ENCODE assay signal across 11 cellular contexts in the genomic region with DNA sequence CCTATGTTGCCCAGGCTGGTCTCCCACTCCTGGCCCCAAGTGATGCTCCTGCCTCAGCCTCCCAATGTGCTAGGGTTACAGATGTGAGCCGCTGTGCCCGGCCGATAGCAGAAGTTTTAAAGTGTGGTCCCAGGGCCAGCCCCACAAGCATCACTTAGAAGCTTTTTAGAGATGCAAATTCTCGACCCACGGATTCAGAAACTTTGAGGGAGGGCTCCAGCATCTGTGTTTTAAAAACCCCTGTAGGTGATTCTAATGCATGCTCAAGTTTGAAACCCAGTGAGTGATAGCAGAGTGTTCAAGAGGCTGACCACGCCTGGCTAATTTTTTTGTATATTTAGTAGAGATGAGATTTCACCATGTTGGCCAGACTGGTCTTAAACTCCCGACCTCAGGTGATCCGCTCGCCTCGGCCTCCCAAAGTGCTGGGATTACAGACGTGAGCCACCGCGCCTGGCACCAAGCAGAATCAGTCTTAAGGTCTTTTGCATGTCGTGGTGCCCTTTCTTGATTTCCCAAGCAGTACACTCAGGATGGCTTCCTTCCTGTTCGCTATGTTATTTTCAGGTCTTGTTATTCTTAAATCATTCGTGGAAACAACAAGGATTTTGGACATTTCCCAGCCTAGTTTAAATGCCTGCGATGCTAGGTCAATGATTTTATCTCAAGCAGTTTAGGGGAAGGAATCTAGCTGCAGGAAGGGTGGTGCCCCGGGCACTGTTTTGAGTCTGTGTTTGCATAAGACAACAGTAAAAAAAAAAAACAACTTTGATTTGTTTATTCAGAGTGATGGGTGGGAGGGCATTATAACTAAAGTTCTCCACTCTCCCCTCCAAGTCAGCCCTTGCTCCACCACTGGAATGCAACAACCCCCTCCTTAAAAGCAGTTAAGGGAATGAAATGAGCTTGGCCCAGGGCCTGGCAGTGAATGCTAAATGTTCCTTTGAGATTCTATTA. TPM values are rescaled to one million over a fixed set of nuclear protein-coding genes. Genes with fewer than 3 reads are reported as not detected.
DNase-seq lines count a peak whose midpoint lies in the region; ATAC-seq, FAIRE-seq and TF ChIP-seq lines count a peak whose summit lies in the region.
"Had no signal": no experiment of that assay in that cellular context is flagged by ENCODE, and none has a peak within 500 bp of the region (broad histone marks: within the 10 kb centered on the region; RNA-seq: fewer than 3 reads in every experiment).

No MANE protein-coding gene starts in this region.

- DNase-seq in GM12891 (ENCODE audit: insufficient read length, low spot score) (no peak), T-cell (no peak), glomerular endothelial cell (ENCODE audit: extremely low read depth, low read depth, low spot score) (peak; percentile 87), gastrocnemius medialis (no peak), RPMI8226 (no peak), 8988T (no peak)
- DNase-seq: NCI-H2171 had no signal

- no peaks in the 10 kb centered on the region for H3K9me3 Mint-ChIP-seq in T-cell
- H3K9me3 Mint-ChIP-seq: activated T-helper 2 cell treated with anti-CD3 and anti-CD28 coated beads, Interferon-gamma antibody, Interleukin-2, Interleukin-4, amounts not matched to agents 10 μg/mL and 5 μg/mL and 100 μg/mL, durations not matched to agents 14 hours and 24 hours and 36 hours; stimulated activated naive CD8-positive, alpha-beta T cell treated with anti-CD3 and anti-CD28 coated beads, Interleukin-15, Interleukin-2, amounts not matched to agents 100 ng/mL and 50 ng/mL, for 24 hours had no signal

- peaks cover 0 to 8% of the 10 kb centered on the region in 2 donors for H3K4me1 ChIP-seq in gastrocnemius medialis

- in situ Hi-C loops in gastrocnemius medialis (cut with MboI; ENCODE audit: low sequenced_read_pairs in 4 of 4): no loop called here

- H3K4me1 Mint-ChIP-seq in T-cell: peaks cover 31 to 35% (median 34%) of the 10 kb centered on the region in 3 donors

- H3K4me3 Mint-ChIP-seq in T-cell: peak overlapping the region in 2 of 3 donors; percentile 34 to 53
- H3K4me3 Mint-ChIP-seq: stimulated activated naive CD8-positive, alpha-beta T cell treated with anti-CD3 and anti-CD28 coated beads, Interleukin-15, Interleukin-2, amounts not matched to agents 100 ng/mL and 50 ng/mL, for 24 hours had no signal

- H3K27me3 Mint-ChIP-seq in T-cell: no peaks in the 10 kb centered on the region
- H3K27me3 Mint-ChIP-seq: stimulated activated naive CD8-positive, alpha-beta T cell treated with anti-CD3 and anti-CD28 coated beads, Interleukin-15, Interleukin-2, amounts not matched to agents 100 ng/mL and 50 ng/mL, for 24 hours had no signal

- POLR2A ChIA-PET in T-cell (lab: Charles Lee): interaction anchor here in 1 of 2 donors (0.6 to 0.7 kb wide), 3 partner anchors 14 to 460 kb away, joined by 3 to 4 read pairs (median 3); no protein-coding TSS in a partner anchor

- H3K27ac Mint-ChIP-seq in T-cell: peak overlapping the region; percentile 86 to 90
- H3K27ac Mint-ChIP-seq: activated T-helper 2 cell treated with anti-CD3 and anti-CD28 coated beads, Interferon-gamma antibody, Interleukin-2, Interleukin-4, amounts not matched to agents 10 μg/mL and 5 μg/mL and 100 μg/mL, durations not matched to agents 14 hours and 24 hours and 36 hours; stimulated activated naive CD8-positive, alpha-beta T cell treated with anti-CD3 and anti-CD28 coated beads, Interleukin-15, Interleukin-2, amounts not matched to agents 100 ng/mL and 50 ng/mL, for 24 hours had no signal

- intact Hi-C loops in gastrocnemius medialis (cut with DNase I; ENCODE audit: low total_unique reads): no loop called here

- TF ChIP-seq POLR2A in GM12891 (IDR thresholded peaks at IDR 0.05; ENCODE audit: low read depth, low read length) (no peak), gastrocnemius medialis (IDR thresholded peaks at IDR 0.05) (no peak)

- no peaks in the 10 kb centered on the region for H3K27me3 ChIP-seq in gastrocnemius medialis

- H3K27ac ChIP-seq in gastrocnemius medialis: peak overlapping the region in 3 of 4 donors; percentile 45 to 63 (median 48)

- ATAC-seq in T-cell (replicated peaks in 1 of 4): no peak
- ATAC-seq in gastrocnemius medialis: peak; percentile 30 to 63
- no peak for ATAC-seq in GM19467 (IDR thresholded peaks at IDR 0.05; ENCODE audit: unreplicated experiment)
- ATAC-seq in GM21515 (IDR thresholded peaks at IDR 0.05; ENCODE audit: unreplicated experiment): no peak

- H3K4me3 ChIP-seq in gastrocnemius medialis: no peak overlapping the region

- no peaks in the 10 kb centered on the region for H3K36me3 ChIP-seq in gastrocnemius medialis

- CTCF ChIA-PET in T-cell (lab: Charles Lee): interaction anchor here in 1 of 2 donors (0.5 to 0.7 kb wide), 2 partner anchors 295 to 1097 kb away, joined by 5 to 6 read pairs; partner anchors contain the start of gene PITPNM2

- FAIRE-seq in GM12891 (lab: Jason Lieb, UNC): no peak

- H3K36me3 Mint-ChIP-seq in T-cell: no peaks in the 10 kb centered on the region

- H3K9me3 ChIP-seq in gastrocnemius medialis: no peaks in the 10 kb centered on the region

- no peak for TF ChIP-seq CTCF in gastrocnemius medialis (IDR thresholded peaks at IDR 0.05 in 4 of 5, conservative IDR thresholded peaks at IDR 0.05 in 1 of 5)

TF ChIP-seq in GM12891, 5 proteins besides CTCF, POLR2A, EP300 and RAD21:
- peak; percentile 86; the same call in 1 of the 2 replicates for TF ChIP-seq POU2F2 (IDR thresholded peaks at IDR 0.05; ENCODE audit: low read depth, low read length)
- TF ChIP-seq POLR2AphosphoS5 (IDR thresholded peaks at IDR 0.05; ENCODE audit: low read depth, low read length): no peak
TF ChIP-seq in GM12891: peak in this region for 1.

RNA-seq across cellular contexts. Expression of gene RILPL2, which starts 9.2 kb away (rescaled TPM):
- polyA plus RNA-seq in GM12891 (2012; ENCODE audit: low read depth, missing spikeins): 14.4 TPM
- total RNA-seq in T-cell (10 to 100 TPM in 1 of 5 donors, 1 to 10 TPM in 4; 6.0 to 10.2 (median 7.1) TPM), glomerular endothelial cell (3.3 and 3.7 TPM in 2 replicates), gastrocnemius medialis (1 to 10 TPM; 1.2 to 2.0 (median 1.7) TPM)

RNA-seq across cellular contexts. Expression of gene SNRNP35, which starts 12.3 kb away (rescaled TPM):
- 25.6 TPM for polyA plus RNA-seq in GM12891 (2012; ENCODE audit: low read depth, missing spikeins)
- total RNA-seq in T-cell: 10 to 100 TPM; 32.6 to 46.1 (median 43.2) TPM
- total RNA-seq in glomerular endothelial cell: 11.6 and 15.7 TPM in 2 replicates
- total RNA-seq in gastrocnemius medialis: 10 to 100 TPM; 22.6 to 40.4 (median 23.5) TPM

Comparison
In these comparisons a context has a peak if more than half of its experiments do, and no peak if none do; other contexts are left out.
1. ATAC-seq: peak in gastrocnemius medialis (2 of 2); none in T-cell (0 of 4), GM19467 (single experiment) and GM21515 (single experiment).